In genomic region chr9:97571664-97572063, GRCh38 we compare ENCODE assay signal across 1 cellular context.
TF ChIP-seq lines count a peak whose summit lies in the region.

No MANE protein-coding gene starts in this region.

TF ChIP-seq in SK-N-SH treated with all-trans-retinoic acid at 6 μM for 48 hours, 23 proteins besides CTCF, POLR2A, EP300 and RAD21 (continued from another document):
- TF ChIP-seq, protein P1, sequence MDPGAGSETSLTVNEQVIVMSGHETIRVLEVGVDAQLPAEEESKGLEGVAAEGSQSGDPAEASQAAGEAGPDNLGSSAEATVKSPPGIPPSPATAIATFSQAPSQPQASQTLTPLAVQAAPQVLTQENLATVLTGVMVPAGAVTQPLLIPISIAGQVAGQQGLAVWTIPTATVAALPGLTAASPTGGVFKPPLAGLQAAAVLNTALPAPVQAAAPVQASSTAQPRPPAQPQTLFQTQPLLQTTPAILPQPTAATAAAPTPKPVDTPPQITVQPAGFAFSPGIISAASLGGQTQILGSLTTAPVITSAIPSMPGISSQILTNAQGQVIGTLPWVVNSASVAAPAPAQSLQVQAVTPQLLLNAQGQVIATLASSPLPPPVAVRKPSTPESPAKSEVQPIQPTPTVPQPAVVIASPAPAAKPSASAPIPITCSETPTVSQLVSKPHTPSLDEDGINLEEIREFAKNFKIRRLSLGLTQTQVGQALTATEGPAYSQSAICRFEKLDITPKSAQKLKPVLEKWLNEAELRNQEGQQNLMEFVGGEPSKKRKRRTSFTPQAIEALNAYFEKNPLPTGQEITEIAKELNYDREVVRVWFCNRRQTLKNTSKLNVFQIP (CRISPR knock-in tag; IDR thresholded peaks at IDR 0.05; ENCODE audit: borderline replicate concordance, low read depth): no peak
- TF ChIP-seq BACH2 (CRISPR knock-in tag; IDR thresholded peaks at IDR 0.05; ENCODE audit: borderline replicate concordance) (no peak), CSDC2 (CRISPR knock-in tag; IDR thresholded peaks at IDR 0.05) (no peak), ZNF70 (CRISPR knock-in tag; IDR thresholded peaks at IDR 0.05) (no peak), ZFP30 (CRISPR knock-in tag; IDR thresholded peaks at IDR 0.05) (no peak), ZNF565 (CRISPR knock-in tag; conservative IDR thresholded peaks at IDR 0.05; ENCODE audit: low read depth) (no peak), ZFP3 (CRISPR knock-in tag; IDR thresholded peaks at IDR 0.05) (no peak)
